Comparison of ENCODE assay signal across 11 cellular contexts in genomic region chr16:57643166-57643813, GRCh38. TPM values are rescaled to one million over a fixed set of nuclear protein-coding genes. Genes with fewer than 3 reads are reported as not detected.
A peak's percentile ranks its signal among the peaks of the same experiment; 100 is the strongest.
DNase-seq lines count a peak whose midpoint lies in the region; ATAC-seq lines count a peak whose summit lies in the region.
"Had no signal": no experiment of that assay in that cellular context is flagged by ENCODE, and none has a peak within 500 bp of the region (broad histone marks: within the 10 kb centered on the region; RNA-seq: fewer than 3 reads in every experiment).

No MANE protein-coding gene starts in this region.

- no peaks in the 10 kb centered on the region for H3K9me3 ChIP-seq in subcutaneous abdominal adipose tissue (ENCODE audit: control insufficient read depth in 5 of 5, low read length in 5 of 5)
- H3K9me3 ChIP-seq: adrenal gland had no signal

- no peak for ATAC-seq in HG03108 (IDR thresholded peaks at IDR 0.05; ENCODE audit: unreplicated experiment)

- H3K4me1 ChIP-seq in subcutaneous abdominal adipose tissue (ENCODE audit: control insufficient read depth in 5 of 5, insufficient read depth in 5 of 5, low read length in 5 of 5): peaks cover 0 to 89% (median 21%) of the 10 kb centered on the region in 5 donors

- peak overlapping the region; percentile 48 for H3K27ac ChIP-seq in subcutaneous abdominal adipose tissue (ENCODE audit: low read depth, low read length)

- H3K27me3 ChIP-seq in subcutaneous abdominal adipose tissue (ENCODE audit: control insufficient read depth in 5 of 5, insufficient read depth in 4 of 5, low read length in 5 of 5): peaks cover 3 to 8% (median 5%) of the 10 kb centered on the region in 5 donors
- H3K27me3 ChIP-seq: adrenal gland had no signal

- peaks cover 0 to 13% (median 9%) of the 10 kb centered on the region in 5 donors for H3K36me3 ChIP-seq in subcutaneous abdominal adipose tissue (ENCODE audit: control insufficient read depth in 5 of 5, insufficient read depth in 5 of 5, low read length in 5 of 5)
- H3K36me3 ChIP-seq: adrenal gland had no signal

- DNase-seq in GM04503 (ENCODE audit: low read depth) (peak; percentile 30), anterior cingulate cortex (lab: John Stamatoyannopoulos, UW) (peak in 33 of 58 donors; percentile 21 to 78 (median 44)), hepatic stellate cell (ENCODE audit: low spot score) (peak; percentile 55), T-helper 2 cell (no peak), SIG-M5 (lab: John Stamatoyannopoulos, UW) (no peak), occipital lobe (lab: John Stamatoyannopoulos, UW) (no peak)
- DNase-seq: MV-4-11 had no signal

- peak overlapping the region in 2 of 5 donors; percentile 3 to 14 for H3K9ac ChIP-seq in subcutaneous abdominal adipose tissue (ENCODE audit: low read length in 5 of 5)

- peak overlapping the region in 1 of 5 donors; percentile 21 for H3K4me3 ChIP-seq in subcutaneous abdominal adipose tissue (ENCODE audit: low read depth in 1 of 5, low read length in 5 of 5)
- H3K4me3 ChIP-seq: adrenal gland had no signal

RNA-seq across cellular contexts. Expression of gene ADGRG1, which starts 14.9 kb away (rescaled TPM):
- 31.4 TPM for total RNA-seq in occipital lobe

RNA-seq across cellular contexts. Expression of gene ADGRG3, which starts 24.8 kb away (rescaled TPM):
- total RNA-seq in occipital lobe: 0.16 TPM
- total RNA-seq: pulmonary artery endothelial cell had no signal

RNA-seq across cellular contexts. Expression of gene DRC7, which starts 51.3 kb away (rescaled TPM):
- 0.78 TPM for total RNA-seq in occipital lobe
- total RNA-seq: adrenal gland had no signal

Comparison
In these comparisons a context has a peak if more than half of its experiments do, and no peak if none do; other contexts are left out.
1. DNase-seq: peak in GM04503 (single experiment), anterior cingulate cortex (33 of 58) and hepatic stellate cell (single experiment); none in T-helper 2 cell (0 of 5), SIG-M5 (single experiment) and occipital lobe (single experiment).